Comparison of ENCODE assay signal across 9 cellular contexts in the genomic region with DNA sequence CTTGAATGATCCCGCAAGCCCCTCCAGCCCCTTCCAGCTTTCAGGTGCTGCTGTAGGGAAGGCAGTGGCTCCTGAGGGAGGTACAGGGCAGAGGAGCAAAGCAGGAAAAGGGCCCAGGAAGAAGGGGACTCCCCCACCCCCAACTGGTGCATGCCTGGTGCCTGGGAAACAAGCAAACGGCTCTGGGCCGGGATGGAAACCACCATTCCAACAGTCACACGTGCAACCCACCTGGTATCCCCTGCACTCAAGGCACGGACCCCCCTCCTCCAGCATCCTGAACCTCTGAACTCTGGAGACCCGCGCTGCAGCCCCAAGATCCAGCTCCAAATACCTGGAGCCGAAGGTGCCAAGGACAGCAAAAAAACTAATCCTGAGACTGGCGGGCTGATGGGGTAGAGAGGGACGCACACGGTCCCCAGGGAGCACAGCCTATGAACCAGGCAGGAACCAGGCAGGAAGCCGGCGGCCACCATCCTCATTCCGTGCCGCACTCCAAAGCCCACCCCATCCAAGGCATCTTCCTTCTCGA. TPM values are rescaled to one million over a fixed set of nuclear protein-coding genes. Genes with fewer than 3 reads are reported as not detected.
A peak's percentile ranks its signal among the peaks of the same experiment; 100 is the strongest.
DNase-seq lines count a peak whose midpoint lies in the region; ATAC-seq and TF ChIP-seq lines count a peak whose summit lies in the region.
"Had no signal": no experiment of that assay in that cellular context is flagged by ENCODE, and none has a peak within 500 bp of the region (broad histone marks: within the 10 kb centered on the region; RNA-seq: fewer than 3 reads in every experiment).

No MANE protein-coding gene starts in this region.

- peaks cover 59% of the 10 kb centered on the region for H3K27me3 ChIP-seq in H9 (ENCODE audit: insufficient read depth, low read length)

- H3K4me3 Mint-ChIP-seq in H9 (peak overlapping the region; percentile 67 to 83), T-helper 17 cell (peak overlapping the region; percentile 63)

- H3K9me3 ChIP-seq in H9 (ENCODE audit: control insufficient read depth, low read depth, low read length) (no peaks in the 10 kb centered on the region), T-helper 17 cell (ENCODE audit: control insufficient read depth, low read length, poor library complexity, severe bottlenecking) (no peaks in the 10 kb centered on the region)

- TF ChIP-seq CTCF in H9 (conservative IDR thresholded peaks at IDR 0.05) (no peak), fibroblast of pulmonary artery (IDR thresholded peaks at IDR 0.05; ENCODE audit: low read length, missing control alignments) (no peak), retinal pigment epithelial cell (conservative IDR thresholded peaks at IDR 0.05; ENCODE audit: low read depth, low read length) (no peak)

- H3K27me3 Mint-ChIP-seq in H9 (ENCODE audit: low read depth): peaks cover 94% of the 10 kb centered on the region
- peaks cover 59% of the 10 kb centered on the region for H3K27me3 Mint-ChIP-seq in T-helper 17 cell

- H3K23me2 ChIP-seq in H9 (ENCODE audit: insufficient read length, low read depth, low read length, poor library complexity, severe bottlenecking): peaks cover 29% of the 10 kb centered on the region

- DNase-seq in H9: peak; percentile 44
- no peak for DNase-seq in T-helper 17 cell
- DNase-seq in fibroblast of pulmonary artery (ENCODE audit: low read depth): no peak
- DNase-seq in retinal pigment epithelial cell (ENCODE audit: low read depth): no peak
- no peak for DNase-seq in SW480 (ENCODE audit: low spot score)
- DNase-seq in activated CD4-positive, CD25-positive, alpha-beta regulatory T cell (lab: John Stamatoyannopoulos, UW): no peak

- peaks cover 51 to 71% of the 10 kb centered on the region in 2 experiments for H3K4me1 Mint-ChIP-seq in H9
- H3K4me1 Mint-ChIP-seq in T-helper 17 cell: peaks cover 3% of the 10 kb centered on the region

- no peak overlapping the region for H3K56ac ChIP-seq in H9 (ENCODE audit: insufficient read length, low read depth, low read length)

- no peak overlapping the region for H2AFZ ChIP-seq in H9 (ENCODE audit: low read length)

- WGBS in H9 (ENCODE audit: extremely low coverage, insufficient read length, low lambda C conversion rate): no CpG with 5 or more reads among the region's 16 CpGs

- peak overlapping the region; percentile 85 for H3K4me2 ChIP-seq in H9 (ENCODE audit: insufficient read depth, insufficient read length, low read length)

- no peak overlapping the region for H3K27ac ChIP-seq in H9 (ENCODE audit: insufficient read length, low read depth, low read length)

- no peak for ATAC-seq in T-helper 17 cell
- no peak for ATAC-seq in HG03139 (IDR thresholded peaks at IDR 0.05; ENCODE audit: unreplicated experiment)
- no peak for ATAC-seq in GM21576 (IDR thresholded peaks at IDR 0.05; ENCODE audit: unreplicated experiment)

- no peak overlapping the region for H2BK20ac ChIP-seq in H9 (ENCODE audit: low read depth, low read length, poor library complexity, severe bottlenecking)

- H3K14ac ChIP-seq in H9 (ENCODE audit: insufficient read depth, low read length): 0 out of 2 replicates have a peak overlapping the region, but pooled peaks have one; percentile 30

- no peak overlapping the region for H3K4ac ChIP-seq in H9 (ENCODE audit: low read depth, low read length)

- H3K27ac Mint-ChIP-seq in H9 (no peak overlapping the region), T-helper 17 cell (no peak overlapping the region)
- H3K27ac Mint-ChIP-seq: activated CD4-positive, alpha-beta T cell treated with anti-CD3 and anti-CD28 coated beads for 36 hours had no signal

- no peak overlapping the region for H4K5ac ChIP-seq in H9 (ENCODE audit: insufficient read length, low read depth, low read length)

- H4K91ac ChIP-seq in H9 (ENCODE audit: insufficient read length, low read depth, low read length): no peak overlapping the region

- no peak overlapping the region for H3K9ac ChIP-seq in H9 (ENCODE audit: extremely low read depth, insufficient read length, low read length)

- H3K36me3 Mint-ChIP-seq in H9 (ENCODE audit: insufficient read depth in 1 of 3, low read depth in 3 of 3) (no peaks in the 10 kb centered on the region; a peak in 1 of 7 replicates), T-helper 17 cell (ENCODE audit: low read depth) (no peaks in the 10 kb centered on the region)

- no peak overlapping the region for H2BK5ac ChIP-seq in H9 (ENCODE audit: insufficient read length, low read length)

- no peak overlapping the region for H2BK120ac ChIP-seq in H9 (ENCODE audit: low read depth, low read length, poor library complexity, severe bottlenecking)

- no peaks in the 10 kb centered on the region; a peak in 1 of 5 replicates for H3K9me3 Mint-ChIP-seq in H9

- H3T11ph ChIP-seq in H9 (ENCODE audit: low read length): no peak overlapping the region

- H3K4me1 ChIP-seq in H9 (ENCODE audit: insufficient read depth, low read length): peaks cover 11% of the 10 kb centered on the region

- H2BK12ac ChIP-seq in H9 (ENCODE audit: insufficient read length, low read depth, low read length): no peak overlapping the region

- no peak overlapping the region for H3K23ac ChIP-seq in H9 (ENCODE audit: insufficient read length, low read depth, low read length)

- H3K18ac ChIP-seq in H9 (ENCODE audit: insufficient read length, low read depth, low read length): no peak overlapping the region

- no peaks in the 10 kb centered on the region for H3K79me1 ChIP-seq in H9 (ENCODE audit: insufficient read depth, low read depth, low read length, poor library complexity, severe bottlenecking)

- H2AK5ac ChIP-seq in H9 (ENCODE audit: insufficient read length, low read length): no peak overlapping the region

- no peak overlapping the region for H4K8ac ChIP-seq in H9 (replicated peaks; ENCODE audit: insufficient read length, low read depth, low read length)

- no peaks in the 10 kb centered on the region for H4K20me1 ChIP-seq in H9 (ENCODE audit: control insufficient read depth, insufficient read depth, insufficient read length)

- H2BK15ac ChIP-seq in H9 (ENCODE audit: low read depth, low read length): no peak overlapping the region

- H3K4me3 ChIP-seq in fibroblast of pulmonary artery (replicated peaks; ENCODE audit: low read depth, low read length): peak overlapping the region; percentile 44
- peak overlapping the region; percentile 30 for H3K4me3 ChIP-seq in retinal pigment epithelial cell (ENCODE audit: low read length)

- H3K79me2 ChIP-seq in H9 (ENCODE audit: insufficient read depth, low read length): no peaks in the 10 kb centered on the region

RNA-seq across cellular contexts. Expression of a gene that starts 0.5 kb away (rescaled TPM):
- total RNA-seq in H9 (2021) (1.6 and 1.9 TPM in 2 replicates), T-helper 17 cell (not detected)

RNA-seq across cellular contexts. Expression of a gene that starts 24.4 kb away (rescaled TPM):
- total RNA-seq in H9 (2021) (not detected in 2 replicates), T-helper 17 cell (not detected)
- total RNA-seq: activated CD4-positive, alpha-beta T cell treated with anti-CD3 and anti-CD28 coated beads for 36 hours had no signal
